8 cellular contexts compared by ENCODE assay signal in genomic region chr6:118649918-118650499, GRCh38. TPM values are rescaled to one million over a fixed set of nuclear protein-coding genes. Genes with fewer than 3 reads are reported as not detected.
DNase-seq lines count a peak whose midpoint lies in the region; ATAC-seq and TF ChIP-seq lines count a peak whose summit lies in the region.

No MANE protein-coding gene starts in this region.

- TF ChIP-seq CTCF in heart left ventricle (IDR thresholded peaks at IDR 0.05) = no peak
- TF ChIP-seq CTCF in brain (conservative IDR thresholded peaks at IDR 0.05) = no peak
- no peak for TF ChIP-seq CTCF in uterus (IDR thresholded peaks at IDR 0.05)

- H3K27ac Mint-ChIP-seq in brain = peak overlapping the region; percentile 88 to 90 (median 90)

- no peaks in the 10 kb centered on the region for H3K9me3 ChIP-seq in heart left ventricle
- no peaks in the 10 kb centered on the region for H3K9me3 ChIP-seq in mesodermal cell (ENCODE audit: control insufficient read depth, low read length)
- no peaks in the 10 kb centered on the region for H3K9me3 ChIP-seq in uterus

- peak overlapping the region; percentile 91 to 97 (median 96) for H3K4me3 Mint-ChIP-seq in brain

- ATAC-seq in heart left ventricle (no peak), Right ventricle myocardium inferior (no peak), GM19463 (IDR thresholded peaks at IDR 0.05; ENCODE audit: unreplicated experiment) (no peak)

- peaks cover 11% of the 10 kb centered on the region for H3K27me3 Mint-ChIP-seq in brain

- H3K27ac ChIP-seq in heart left ventricle = peak overlapping the region in 11 of 12 donors; percentile 95 to 99 (median 96)
- H3K27ac ChIP-seq in mesodermal cell (ENCODE audit: low read depth, low read length, severe bottlenecking) = peak overlapping the region; percentile 36
- peak overlapping the region; percentile 98 to 99 for H3K27ac ChIP-seq in uterus

- H3K9me3 Mint-ChIP-seq in brain = peaks cover 0 to 6% (median 0%) of the 10 kb centered on the region in 5 experiments

- intact Hi-C loops in heart left ventricle (cut with DNase I) (loop anchor here (2.0 to 10.0 kb wide), 9 partner anchors 55 to 1165 kb away; partner anchors contain the start of genes ASF1A (in 1 of the 10) and DCBLD1 (in 1 of the 10)), Right ventricle myocardium inferior (cut with DNase I) (loop anchor here (10.0 kb wide), 1 partner anchor 245 kb away; the partner anchor contains the start of gene ASF1A), uterus (cut with DNase I; ENCODE audit: low total_unique reads) (no loop called here)

- TF ChIP-seq POLR2A in heart left ventricle (IDR thresholded peaks at IDR 0.05) (no peak), uterus (IDR thresholded peaks at IDR 0.05) (no peak)

- 18 to 24% (median 19%) methylated on average over 9 of the region's 9 CpGs for WGBS in heart left ventricle, 4 donors
- WGBS in mesodermal cell (ENCODE audit: insufficient coverage in 2 of 2), 2 experiments = 17 to 18% methylated on average over 5 to 6 of the region's 9 CpGs

- peak overlapping the region; percentile 69 to 98 (median 93) for H3K4me3 ChIP-seq in heart left ventricle
- peak overlapping the region; percentile 65 for H3K4me3 ChIP-seq in mesodermal cell (ENCODE audit: extremely low read depth, insufficient read depth, low read length, poor library complexity, severe bottlenecking)
- H3K4me3 ChIP-seq in uterus = peak overlapping the region; percentile 83 to 96

- H3K4me1 Mint-ChIP-seq in brain = peaks cover 37% of the 10 kb centered on the region

- DNase-seq in heart left ventricle (no peak), Right ventricle myocardium inferior (ENCODE audit: missing footprints) (no peak), uterus (no peak), SIG-M5 (lab: John Stamatoyannopoulos, UW) (no peak), NCI-H524 (lab: John Stamatoyannopoulos, UW) (no peak)

- H3K36me3 Mint-ChIP-seq in brain = peaks cover 22% of the 10 kb centered on the region

- peaks cover 5 to 30% (median 17%) of the 10 kb centered on the region in 12 donors for H3K4me1 ChIP-seq in heart left ventricle
- H3K4me1 ChIP-seq in mesodermal cell (ENCODE audit: control insufficient read depth, insufficient read depth, low read length, poor library complexity, severe bottlenecking) = no peaks in the 10 kb centered on the region
- H3K4me1 ChIP-seq in uterus = no peaks in the 10 kb centered on the region

- no peaks in the 10 kb centered on the region for H3K27me3 ChIP-seq in heart left ventricle
- H3K27me3 ChIP-seq in uterus = no peaks in the 10 kb centered on the region

- H3K36me3 ChIP-seq in heart left ventricle (no peaks in the 10 kb centered on the region), mesodermal cell (ENCODE audit: control insufficient read depth, insufficient read depth, low read length) (no peaks in the 10 kb centered on the region), uterus (no peaks in the 10 kb centered on the region)

RNA-seq across cellular contexts. Expression of gene CEP85L, which starts 1.4 kb away (rescaled TPM):
- total RNA-seq in heart left ventricle (10 to 100 TPM in 1 of 9 donors, 1 to 10 TPM in 8; 5.1 to 14.4 (median 7.6) TPM), Right ventricle myocardium inferior (16.7 TPM), uterus (100 to 1,000 TPM in 1 of 4 donors, 10 to 100 TPM in 3; 32.7 to 968 (median 64.4) TPM)
- polyA plus RNA-seq in heart left ventricle (1 to 10 TPM; 1.9 to 7.7 TPM), brain (ENCODE audit: insufficient read depth, low read depth, low replicate concordance) (2.2 TPM)
- polyA plus RNA-seq in mesodermal cell (2013, experiment 1 of 2) = 10.7 TPM
- 11.6 TPM for polyA plus RNA-seq in mesodermal cell (2013, experiment 2 of 2)

Comparison
In these comparisons a context has a peak if more than half of its experiments do, and no peak if none do; other contexts are left out.
1. H3K27ac ChIP-seq: peak in every context shown above with its lines; median percentile 98 in uterus; 96 in heart left ventricle; 36 in mesodermal cell.